ENCODE assay signal across 8 cellular contexts in the genomic region with DNA sequence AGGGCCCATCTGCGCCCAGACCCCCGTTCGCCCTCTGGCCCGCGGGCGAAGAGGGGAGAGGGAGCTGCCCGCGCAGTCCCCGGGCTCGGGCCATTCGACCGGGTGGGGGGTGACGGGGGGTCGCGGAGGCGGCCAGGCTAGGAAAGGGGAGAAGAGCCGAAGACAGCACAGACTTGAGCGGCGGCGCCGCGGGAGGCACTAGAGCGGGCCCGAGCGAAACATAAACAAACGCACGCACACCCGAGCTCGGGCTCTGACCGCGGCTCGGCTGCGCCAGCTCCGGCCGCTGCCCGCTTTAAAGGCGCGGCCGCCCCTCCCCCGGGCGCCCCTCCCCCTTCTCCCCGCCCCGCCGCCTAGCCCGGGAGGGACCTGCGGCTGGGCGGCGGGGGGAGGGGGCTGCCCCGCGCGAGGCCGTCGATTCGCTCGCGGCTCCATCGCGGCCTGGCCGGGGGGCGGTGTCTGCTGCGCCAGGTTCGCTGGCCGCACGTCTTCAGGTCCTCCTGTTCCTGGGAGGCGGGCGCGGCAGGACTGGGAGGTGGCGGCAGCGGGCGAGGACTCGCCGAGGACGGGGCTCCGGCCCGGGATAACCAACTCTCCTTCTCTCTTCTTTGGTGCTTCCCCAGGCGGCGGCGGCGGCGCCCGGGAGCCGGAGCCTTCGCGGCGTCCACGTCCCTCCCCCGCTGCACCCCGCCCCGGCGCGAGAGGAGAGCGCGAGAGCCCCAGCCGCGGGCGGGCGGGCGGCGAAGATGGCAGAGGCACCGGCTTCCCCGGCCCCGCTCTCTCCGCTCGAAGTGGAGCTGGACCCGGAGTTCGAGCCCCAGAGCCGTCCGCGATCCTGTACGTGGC.
DNase-seq lines count a peak whose midpoint lies in the region; ATAC-seq lines count a peak whose summit lies in the region.

Gene FOXO3, plus strand, starts transcription at position 455 of the 846 bp plus-strand sequence. Its CDS starts 292 bp downstream, at position 747.

- H3K27me3 ChIP-seq in layer of hippocampus (ENCODE audit: control insufficient read depth, insufficient read depth, low read length), result no peaks in the 10 kb centered on the region

- no peak for ATAC-seq in GM21786 (IDR thresholded peaks at IDR 0.05; ENCODE audit: unreplicated experiment)

- DNase-seq in NCI-H345 (lab: John Stamatoyannopoulos, UW), result peak; percentile 36
- DNase-seq in NCI-H345 treated with DMSO at 0.1 percent for 48 hours (lab: John Stamatoyannopoulos, UW; ENCODE audit: unreplicated experiment), result no peak
- peak; percentile 83 for DNase-seq in NCI-H2171 treated with DMSO at 0.1 percent for 48 hours (lab: John Stamatoyannopoulos, UW)
- peak; percentile 55 for DNase-seq in activated CD4-positive, alpha-beta T cell treated with anti-CD3 and anti-CD28 coated beads for 48 hours
- DNase-seq in cortex of kidney (lab: John Stamatoyannopoulos, UW), result peak; percentile 33
- DNase-seq in stimulated activated CD4-positive, alpha-beta T cell treated with anti-CD3 and anti-CD28 coated beads, Interleukin-1b, Interleukin-23, amount 100 ng/mL, for 4 hours (ENCODE audit: low read depth in 2 of 2), result peak; percentile 31 to 55

- peak within 1 kb of the TSS; percentile 99 for H3K27ac ChIP-seq in layer of hippocampus (ENCODE audit: low read depth, low read length)
